9 cellular contexts compared by ENCODE assay signal in genomic region chr6:154434662-154435061, GRCh38.
"Had no signal": no experiment of that assay in that cellular context is flagged by ENCODE, and none has a peak within 500 bp of the region (broad histone marks: within the 10 kb centered on the region; RNA-seq: fewer than 3 reads in every experiment).

No MANE protein-coding gene starts in this region.

- H3K4me3 ChIP-seq: GM23248 had no signal

- H3K4me2 ChIP-seq: KMS-11 had no signal

- DNase-seq: GM23248, GOT3, H9, HCEC 1CT, IMR-90, KBM-7 had no signal

- H3K27ac ChIP-seq: GM23248, KMS-11 had no signal

- H3K9ac ChIP-seq: GM23248, KMS-11 had no signal

- H3K27ac Mint-ChIP-seq: H9 had no signal

- H2AFZ ChIP-seq: GM23248 had no signal

- H3K4me3 Mint-ChIP-seq: H9 had no signal

- FAIRE-seq: H54, HTR-8/SVneo had no signal
